Comparison of ENCODE assay signal across 2 cellular contexts in genomic region chr4:90126805-90127204, GRCh38.
TF ChIP-seq lines count a peak whose summit lies in the region.

No MANE protein-coding gene starts in this region.

TF ChIP-seq in liver, 16 proteins besides CTCF, POLR2A, EP300 and RAD21 (continued from another document):
- TF ChIP-seq ZBTB33 (IDR thresholded peaks at IDR 0.05) (no peak), YY1 (IDR thresholded peaks at IDR 0.05) (no peak), EGR1 (IDR thresholded peaks at IDR 0.05; ENCODE audit: low read depth in 2 of 2) (no peak), RXRA (IDR thresholded peaks at IDR 0.05) (no peak), REST (IDR thresholded peaks at IDR 0.05) (no peak), HNF4G (IDR thresholded peaks at IDR 0.05) (no peak)

TF ChIP-seq in HepG2, 621 proteins besides CTCF, POLR2A, EP300 and RAD21 (continued from another document):
- no peak for TF ChIP-seq AKNA (CRISPR knock-in tag; IDR thresholded peaks at IDR 0.05; ENCODE audit: borderline replicate concordance)
- no peak for TF ChIP-seq REPIN1 (CRISPR knock-in tag; IDR thresholded peaks at IDR 0.05; ENCODE audit: borderline replicate concordance, low read depth)
- TF ChIP-seq NFRKB (IDR thresholded peaks at IDR 0.05): no peak
- TF ChIP-seq NCOR1 (IDR thresholded peaks at IDR 0.05; ENCODE audit: borderline replicate concordance, low read length): no peak
